Comparison of ENCODE assay signal across 1 cellular context in genomic region chr1:114753143-114753542, GRCh38.
TF ChIP-seq lines count a peak whose summit lies in the region.

No MANE protein-coding gene starts in this region.

TF ChIP-seq in H1, 55 proteins besides CTCF, POLR2A, EP300 and RAD21:
- TF ChIP-seq NANOG (IDR thresholded peaks at IDR 0.05; ENCODE audit: insufficient read depth, low read depth, low read length, poor library complexity, severe bottlenecking), result peak; percentile 54
- TF ChIP-seq EGR1 (IDR thresholded peaks at IDR 0.05; ENCODE audit: borderline replicate concordance, low read depth, low read length), result no peak
